Comparison of ENCODE assay signal across 9 cellular contexts in the genomic region with DNA sequence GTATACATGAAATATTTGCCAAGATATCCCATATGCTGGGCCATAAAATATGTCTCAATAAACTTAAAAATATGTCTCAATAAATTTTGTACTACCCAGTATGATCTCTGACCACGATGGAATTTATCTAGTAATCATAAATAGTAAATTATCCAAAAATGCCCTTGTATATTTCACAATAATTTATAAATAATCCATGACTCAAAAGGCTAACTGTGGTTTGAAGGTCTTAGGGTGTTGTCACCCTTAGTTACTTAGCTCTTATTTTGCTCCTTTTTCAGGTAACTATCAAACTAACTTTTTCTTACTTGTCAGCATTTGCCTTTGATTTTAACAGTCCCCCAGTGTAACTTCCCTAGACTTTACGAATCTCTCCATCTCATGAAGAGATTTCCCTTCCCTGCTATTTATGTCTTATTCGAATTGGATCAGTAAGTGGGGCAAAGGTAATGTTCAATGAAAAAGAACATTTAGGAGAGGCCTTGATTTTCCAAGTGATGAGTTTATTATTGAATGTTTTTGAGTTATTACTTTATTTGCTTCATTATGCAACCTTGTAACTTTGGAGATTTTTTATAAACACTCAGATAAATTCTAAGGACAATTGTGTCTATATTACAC.
"Had no signal": no experiment of that assay in that cellular context is flagged by ENCODE, and none has a peak within 500 bp of the region (broad histone marks: within the 10 kb centered on the region; RNA-seq: fewer than 3 reads in every experiment).

No MANE protein-coding gene starts in this region.

- DNase-seq: activated CD4-positive, CD25-positive, alpha-beta regulatory T cell treated with anti-CD3 and anti-CD28 coated beads, Interleukin-2, amount 50 U/mL, for 72 hours; activated naive CD4-positive, alpha-beta T cell; activated T-cell treated with anti-CD3 and anti-CD28 coated beads for 4 hours; head of caudate nucleus; nephron progenitor cell; occipital lobe; right cardiac atrium; thyroid gland had no signal

- H3K27me3 ChIP-seq: thyroid gland had no signal

- H3K36me3 ChIP-seq: thyroid gland had no signal

- FAIRE-seq: urothelium cell line had no signal

- H3K4me3 ChIP-seq: thyroid gland had no signal

- H3K27ac ChIP-seq: thyroid gland had no signal

- H3K4me1 ChIP-seq: thyroid gland had no signal

- H3K9me3 ChIP-seq: thyroid gland had no signal

- ATAC-seq: right cardiac atrium had no signal
